Comparison of ENCODE assay signal across 1 cellular context in the genomic region with DNA sequence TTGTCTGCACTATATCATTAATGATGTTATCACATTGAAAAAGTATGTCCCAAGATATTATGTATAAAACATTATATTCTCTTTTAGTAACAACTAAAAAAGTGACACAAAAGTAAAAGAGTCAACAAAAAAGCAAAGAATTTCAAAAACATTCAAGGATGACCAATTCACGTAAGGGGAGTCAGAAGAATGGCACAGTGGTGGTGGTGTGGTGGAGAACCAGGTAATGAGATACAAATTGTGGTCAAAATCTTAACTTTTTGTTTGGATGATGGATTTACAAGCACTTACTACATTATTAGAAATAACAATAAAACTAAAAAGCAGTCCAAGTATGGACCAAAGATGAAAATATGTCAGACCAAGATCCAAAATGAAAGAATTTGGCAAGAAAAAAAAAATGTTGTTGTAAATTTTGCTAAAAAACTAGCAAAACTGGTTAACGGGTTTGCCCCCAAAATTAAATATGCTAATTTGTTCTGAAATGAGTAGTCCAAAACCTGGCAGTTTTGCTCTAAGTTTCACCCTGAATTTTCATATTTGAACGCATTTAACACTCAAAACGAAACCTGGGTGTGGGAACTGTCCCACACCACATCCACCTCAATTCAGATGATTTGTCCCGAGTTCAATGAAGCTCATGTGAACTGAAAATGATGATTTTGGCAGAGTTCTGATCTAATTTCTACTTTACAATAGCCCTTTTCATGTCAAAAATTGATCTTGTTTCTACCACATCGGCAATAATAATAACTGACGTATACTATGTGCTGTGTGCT.
TF ChIP-seq lines count a peak whose summit lies in the region.

No MANE protein-coding gene starts in this region.

TF ChIP-seq in GM23338, 12 proteins besides CTCF, POLR2A, EP300 and RAD21 (continued from another document):
- TF ChIP-seq, protein P1, sequence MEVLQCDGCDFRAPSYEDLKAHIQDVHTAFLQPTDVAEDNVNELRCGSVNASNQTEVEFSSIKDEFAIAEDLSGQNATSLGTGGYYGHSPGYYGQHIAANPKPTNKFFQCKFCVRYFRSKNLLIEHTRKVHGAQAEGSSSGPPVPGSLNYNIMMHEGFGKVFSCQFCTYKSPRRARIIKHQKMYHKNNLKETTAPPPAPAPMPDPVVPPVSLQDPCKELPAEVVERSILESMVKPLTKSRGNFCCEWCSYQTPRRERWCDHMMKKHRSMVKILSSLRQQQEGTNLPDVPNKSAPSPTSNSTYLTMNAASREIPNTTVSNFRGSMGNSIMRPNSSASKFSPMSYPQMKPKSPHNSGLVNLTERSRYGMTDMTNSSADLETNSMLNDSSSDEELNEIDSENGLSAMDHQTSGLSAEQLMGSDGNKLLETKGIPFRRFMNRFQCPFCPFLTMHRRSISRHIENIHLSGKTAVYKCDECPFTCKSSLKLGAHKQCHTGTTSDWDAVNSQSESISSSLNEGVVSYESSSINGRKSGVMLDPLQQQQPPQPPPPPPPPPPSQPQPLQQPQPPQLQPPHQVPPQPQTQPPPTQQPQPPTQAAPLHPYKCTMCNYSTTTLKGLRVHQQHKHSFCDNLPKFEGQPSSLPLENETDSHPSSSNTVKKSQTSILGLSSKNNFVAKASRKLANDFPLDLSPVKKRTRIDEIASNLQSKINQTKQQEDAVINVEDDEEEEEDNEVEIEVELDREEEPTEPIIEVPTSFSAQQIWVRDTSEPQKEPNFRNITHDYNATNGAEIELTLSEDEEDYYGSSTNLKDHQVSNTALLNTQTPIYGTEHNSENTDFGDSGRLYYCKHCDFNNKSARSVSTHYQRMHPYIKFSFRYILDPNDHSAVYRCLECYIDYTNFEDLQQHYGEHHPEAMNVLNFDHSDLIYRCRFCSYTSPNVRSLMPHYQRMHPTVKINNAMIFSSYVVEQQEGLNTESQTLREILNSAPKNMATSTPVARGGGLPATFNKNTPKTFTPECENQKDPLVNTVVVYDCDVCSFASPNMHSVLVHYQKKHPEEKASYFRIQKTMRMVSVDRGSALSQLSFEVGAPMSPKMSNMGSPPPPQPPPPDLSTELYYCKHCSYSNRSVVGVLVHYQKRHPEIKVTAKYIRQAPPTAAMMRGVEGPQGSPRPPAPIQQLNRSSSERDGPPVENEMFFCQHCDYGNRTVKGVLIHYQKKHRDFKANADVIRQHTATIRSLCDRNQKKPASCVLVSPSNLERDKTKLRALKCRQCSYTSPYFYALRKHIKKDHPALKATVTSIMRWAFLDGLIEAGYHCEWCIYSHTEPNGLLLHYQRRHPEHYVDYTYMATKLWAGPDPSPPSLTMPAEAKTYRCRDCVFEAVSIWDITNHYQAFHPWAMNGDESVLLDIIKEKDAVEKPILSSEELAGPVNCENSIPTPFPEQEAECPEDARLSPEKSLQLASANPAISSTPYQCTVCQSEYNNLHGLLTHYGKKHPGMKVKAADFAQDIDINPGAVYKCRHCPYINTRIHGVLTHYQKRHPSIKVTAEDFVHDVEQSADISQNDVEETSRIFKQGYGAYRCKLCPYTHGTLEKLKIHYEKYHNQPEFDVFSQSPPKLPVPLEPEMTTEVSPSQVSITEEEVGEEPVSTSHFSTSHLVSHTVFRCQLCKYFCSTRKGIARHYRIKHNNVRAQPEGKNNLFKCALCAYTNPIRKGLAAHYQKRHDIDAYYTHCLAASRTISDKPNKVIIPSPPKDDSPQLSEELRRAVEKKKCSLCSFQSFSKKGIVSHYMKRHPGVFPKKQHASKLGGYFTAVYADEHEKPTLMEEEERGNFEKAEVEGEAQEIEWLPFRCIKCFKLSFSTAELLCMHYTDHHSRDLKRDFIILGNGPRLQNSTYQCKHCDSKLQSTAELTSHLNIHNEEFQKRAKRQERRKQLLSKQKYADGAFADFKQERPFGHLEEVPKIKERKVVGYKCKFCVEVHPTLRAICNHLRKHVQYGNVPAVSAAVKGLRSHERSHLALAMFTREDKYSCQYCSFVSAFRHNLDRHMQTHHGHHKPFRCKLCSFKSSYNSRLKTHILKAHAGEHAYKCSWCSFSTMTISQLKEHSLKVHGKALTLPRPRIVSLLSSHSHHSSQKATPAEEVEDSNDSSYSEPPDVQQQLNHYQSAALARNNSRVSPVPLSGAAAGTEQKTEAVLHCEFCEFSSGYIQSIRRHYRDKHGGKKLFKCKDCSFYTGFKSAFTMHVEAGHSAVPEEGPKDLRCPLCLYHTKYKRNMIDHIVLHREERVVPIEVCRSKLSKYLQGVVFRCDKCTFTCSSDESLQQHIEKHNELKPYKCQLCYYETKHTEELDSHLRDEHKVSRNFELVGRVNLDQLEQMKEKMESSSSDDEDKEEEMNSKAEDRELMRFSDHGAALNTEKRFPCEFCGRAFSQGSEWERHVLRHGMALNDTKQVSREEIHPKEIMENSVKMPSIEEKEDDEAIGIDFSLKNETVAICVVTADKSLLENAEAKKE (CRISPR knock-in tag; IDR thresholded peaks at IDR 0.05) = no peak
- TF ChIP-seq NANOG (IDR thresholded peaks at IDR 0.05; ENCODE audit: borderline replicate concordance) (no peak), JUNB (IDR thresholded peaks at IDR 0.05; ENCODE audit: unreplicated experiment) (no peak), ZNF331 (CRISPR knock-in tag; IDR thresholded peaks at IDR 0.05; ENCODE audit: low read depth) (no peak), STAT1 (IDR thresholded peaks at IDR 0.05; ENCODE audit: unreplicated experiment) (no peak), POLR2AphosphoS5 (IDR thresholded peaks at IDR 0.05; ENCODE audit: low read depth) (no peak), EZH2phosphoT487 (IDR thresholded peaks at IDR 0.05; ENCODE audit: unreplicated experiment) (no peak), CREB1 (CRISPR knock-in tag; IDR thresholded peaks at IDR 0.05; ENCODE audit: low read depth) (no peak), EZH2 (IDR thresholded peaks at IDR 0.05; ENCODE audit: low read depth, unreplicated experiment) (no peak), ZNF114 (CRISPR knock-in tag; IDR thresholded peaks at IDR 0.05) (no peak)
- TF ChIP-seq, protein P2, sequence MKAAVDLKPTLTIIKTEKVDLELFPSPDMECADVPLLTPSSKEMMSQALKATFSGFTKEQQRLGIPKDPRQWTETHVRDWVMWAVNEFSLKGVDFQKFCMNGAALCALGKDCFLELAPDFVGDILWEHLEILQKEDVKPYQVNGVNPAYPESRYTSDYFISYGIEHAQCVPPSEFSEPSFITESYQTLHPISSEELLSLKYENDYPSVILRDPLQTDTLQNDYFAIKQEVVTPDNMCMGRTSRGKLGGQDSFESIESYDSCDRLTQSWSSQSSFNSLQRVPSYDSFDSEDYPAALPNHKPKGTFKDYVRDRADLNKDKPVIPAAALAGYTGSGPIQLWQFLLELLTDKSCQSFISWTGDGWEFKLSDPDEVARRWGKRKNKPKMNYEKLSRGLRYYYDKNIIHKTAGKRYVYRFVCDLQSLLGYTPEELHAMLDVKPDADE (IDR thresholded peaks at IDR 0.05) = no peak
